ENCODE assay signal across 19 cellular contexts in genomic region chr20:24701668-24702067, GRCh38.
DNase-seq lines count a peak whose midpoint lies in the region; ATAC-seq and TF ChIP-seq lines count a peak whose summit lies in the region.
"Had no signal": no experiment of that assay in that cellular context is flagged by ENCODE, and none has a peak within 500 bp of the region (broad histone marks: within the 10 kb centered on the region; RNA-seq: fewer than 3 reads in every experiment).

No MANE protein-coding gene starts in this region.

- no peaks in the 10 kb centered on the region for H3K36me3 Mint-ChIP-seq in activated CD4-positive, alpha-beta memory T cell treated with anti-CD3 and anti-CD28 coated beads, Interleukin-2, amount 10 ng/mL, durations not matched to agents 7 days and 5 days (ENCODE audit: low read depth)
- H3K36me3 Mint-ChIP-seq in activated CD4-positive, alpha-beta memory T cell treated with anti-CD3 and anti-CD28 coated beads for 36 hours, result no peaks in the 10 kb centered on the region
- H3K36me3 Mint-ChIP-seq in activated naive CD4-positive, alpha-beta T cell treated with anti-CD3 and anti-CD28 coated beads, Interleukin-2, amount 10 ng/mL, durations not matched to agents 7 days and 5 days, result no peaks in the 10 kb centered on the region
- H3K36me3 Mint-ChIP-seq: CD4-positive, alpha-beta memory T cell had no signal

- H3K27ac Mint-ChIP-seq in activated CD4-positive, alpha-beta memory T cell treated with anti-CD3 and anti-CD28 coated beads, Interleukin-2, amount 10 ng/mL, durations not matched to agents 7 days and 5 days, result no peak overlapping the region
- H3K27ac Mint-ChIP-seq in activated CD4-positive, alpha-beta memory T cell treated with anti-CD3 and anti-CD28 coated beads for 36 hours, result no peak overlapping the region
- no peak overlapping the region for H3K27ac Mint-ChIP-seq in activated naive CD4-positive, alpha-beta T cell treated with anti-CD3 and anti-CD28 coated beads, Interleukin-2, amount 10 ng/mL, durations not matched to agents 7 days and 5 days
- H3K27ac Mint-ChIP-seq: CD4-positive, alpha-beta memory T cell had no signal

- CTCF ChIA-PET in activated CD4-positive, alpha-beta memory T cell treated with anti-CD3 and anti-CD28 coated beads, Interleukin-2, amount 10 ng/mL, durations not matched to agents 7 days and 5 days (lab: Charles Lee), result no interaction called here
- CTCF ChIA-PET in activated CD4-positive, alpha-beta memory T cell treated with anti-CD3 and anti-CD28 coated beads for 36 hours (lab: Charles Lee), result no interaction called here
- CTCF ChIA-PET in activated naive CD4-positive, alpha-beta T cell treated with anti-CD3 and anti-CD28 coated beads, Interleukin-2, amount 10 ng/mL, durations not matched to agents 7 days and 5 days (lab: Charles Lee), result no interaction called here

- peak; percentile 12 for DNase-seq in activated CD4-positive, alpha-beta memory T cell treated with anti-CD3 and anti-CD28 coated beads, Interleukin-2, amount 10 ng/mL, durations not matched to agents 7 days and 5 days
- DNase-seq in activated CD4-positive, alpha-beta memory T cell treated with anti-CD3 and anti-CD28 coated beads for 36 hours, result no peak
- DNase-seq in NCI-H2171 treated with DMSO at 0.1 percent for 48 hours (lab: John Stamatoyannopoulos, UW) (peak; percentile 73), coronary artery (ENCODE audit: low spot score) (peak; percentile 12), sciatic nerve (ENCODE audit: low spot score) (peak; percentile 18), GDM1 (lab: John Stamatoyannopoulos, UW) (no peak)
- no peak for DNase-seq in activated naive CD4-positive, alpha-beta T cell treated with anti-CD3 and anti-CD28 coated beads, Interleukin-2, amount 10 ng/mL, durations not matched to agents 7 days and 5 days
- DNase-seq: CD4-positive, alpha-beta memory T cell; GM23248; HCEC 1CT; Kasumi-1; MG63; NCI-H1048; NCI-H1436; NCI-H2227 treated with DMSO at 0.1 percent for 48 hours; NCI-H526 had no signal

- H3K4me3 ChIP-seq in coronary artery, result no peak overlapping the region
- H3K4me3 ChIP-seq: A549, GM23248, MG63 had no signal

- no peak overlapping the region for H3K27ac ChIP-seq in coronary artery
- H3K27ac ChIP-seq: A549, GM23248 had no signal

- ATAC-seq in sciatic nerve, result no peak
- no peak for ATAC-seq in GM18858 (IDR thresholded peaks at IDR 0.05; ENCODE audit: unreplicated experiment)
- ATAC-seq: A549, Right ventricle myocardium inferior had no signal

- no peaks in the 10 kb centered on the region for H3K4me1 Mint-ChIP-seq in activated CD4-positive, alpha-beta memory T cell treated with anti-CD3 and anti-CD28 coated beads, Interleukin-2, amount 10 ng/mL, durations not matched to agents 7 days and 5 days
- H3K4me1 Mint-ChIP-seq in activated CD4-positive, alpha-beta memory T cell treated with anti-CD3 and anti-CD28 coated beads for 36 hours (ENCODE audit: low read depth), result no peaks in the 10 kb centered on the region
- H3K4me1 Mint-ChIP-seq in activated naive CD4-positive, alpha-beta T cell treated with anti-CD3 and anti-CD28 coated beads, Interleukin-2, amount 10 ng/mL, durations not matched to agents 7 days and 5 days, result no peaks in the 10 kb centered on the region
- H3K4me1 Mint-ChIP-seq: CD4-positive, alpha-beta memory T cell had no signal

- no peak for TF ChIP-seq CTCF in coronary artery (IDR thresholded peaks at IDR 0.05)

- H3K9me3 Mint-ChIP-seq in activated CD4-positive, alpha-beta memory T cell treated with anti-CD3 and anti-CD28 coated beads, Interleukin-2, amount 10 ng/mL, durations not matched to agents 7 days and 5 days, result no peaks in the 10 kb centered on the region
- H3K9me3 Mint-ChIP-seq in activated CD4-positive, alpha-beta memory T cell treated with anti-CD3 and anti-CD28 coated beads for 36 hours, result no peaks in the 10 kb centered on the region
- H3K9me3 Mint-ChIP-seq in activated naive CD4-positive, alpha-beta T cell treated with anti-CD3 and anti-CD28 coated beads, Interleukin-2, amount 10 ng/mL, durations not matched to agents 7 days and 5 days, result no peaks in the 10 kb centered on the region

- POLR2A ChIA-PET in activated CD4-positive, alpha-beta memory T cell treated with anti-CD3 and anti-CD28 coated beads, Interleukin-2, amount 10 ng/mL, durations not matched to agents 7 days and 5 days (lab: Charles Lee), result no interaction called here
- POLR2A ChIA-PET in activated CD4-positive, alpha-beta memory T cell treated with anti-CD3 and anti-CD28 coated beads for 36 hours (lab: Charles Lee), result no interaction called here

- intact Hi-C loops in activated CD4-positive, alpha-beta memory T cell treated with anti-CD3 and anti-CD28 coated beads for 36 hours (cut with micrococcal nuclease), result no loop called here
- intact Hi-C loops in sciatic nerve (cut with DNase I), result no loop called here

- no peaks in the 10 kb centered on the region for H3K27me3 Mint-ChIP-seq in activated CD4-positive, alpha-beta memory T cell treated with anti-CD3 and anti-CD28 coated beads, Interleukin-2, amount 10 ng/mL, durations not matched to agents 7 days and 5 days
- H3K27me3 Mint-ChIP-seq in activated CD4-positive, alpha-beta memory T cell treated with anti-CD3 and anti-CD28 coated beads for 36 hours, result no peaks in the 10 kb centered on the region
- H3K27me3 Mint-ChIP-seq in activated naive CD4-positive, alpha-beta T cell treated with anti-CD3 and anti-CD28 coated beads, Interleukin-2, amount 10 ng/mL, durations not matched to agents 7 days and 5 days, result peaks cover 12% of the 10 kb centered on the region

- no peak overlapping the region for H3K4me3 Mint-ChIP-seq in activated CD4-positive, alpha-beta memory T cell treated with anti-CD3 and anti-CD28 coated beads, Interleukin-2, amount 10 ng/mL, durations not matched to agents 7 days and 5 days
- H3K4me3 Mint-ChIP-seq in activated CD4-positive, alpha-beta memory T cell treated with anti-CD3 and anti-CD28 coated beads for 36 hours, result no peak overlapping the region
- H3K4me3 Mint-ChIP-seq in activated naive CD4-positive, alpha-beta T cell treated with anti-CD3 and anti-CD28 coated beads, Interleukin-2, amount 10 ng/mL, durations not matched to agents 7 days and 5 days, result no peak overlapping the region
- H3K4me3 Mint-ChIP-seq: CD4-positive, alpha-beta memory T cell had no signal

Comparison
In these comparisons a context has a peak if more than half of its experiments do, and no peak if none do; other contexts are left out.
1. DNase-seq: peak in activated CD4-positive, alpha-beta memory T cell treated with anti-CD3 and anti-CD28 coated beads, Interleukin-2, amount 10 ng/mL, durations not matched to agents 7 days and 5 days (single experiment), NCI-H2171 treated with DMSO at 0.1 percent for 48 hours (single experiment), coronary artery (single experiment) and sciatic nerve (single experiment); none in activated CD4-positive, alpha-beta memory T cell treated with anti-CD3 and anti-CD28 coated beads for 36 hours (single experiment), activated naive CD4-positive, alpha-beta T cell treated with anti-CD3 and anti-CD28 coated beads, Interleukin-2, amount 10 ng/mL, durations not matched to agents 7 days and 5 days (single experiment) and GDM1 (single experiment).